Comparison of ENCODE assay signal across 13 cellular contexts in genomic region chr1:38194486-38194885, GRCh38.
"Had no signal": no experiment of that assay in that cellular context is flagged by ENCODE, and none has a peak within 500 bp of the region (broad histone marks: within the 10 kb centered on the region; RNA-seq: fewer than 3 reads in every experiment).

No MANE protein-coding gene starts in this region.

- H3K9me3 ChIP-seq: adrenal gland, gastrocnemius medialis, ovary had no signal

- H3K4me1 ChIP-seq: adrenal gland, gastrocnemius medialis, heart right ventricle had no signal

- ATAC-seq: activated T-helper 17 cell treated with anti-CD3 and anti-CD28 coated beads, Interleukin-2, amount 50 U/mL, for 72 hours; gastrocnemius medialis; heart right ventricle; stimulated activated naive CD8-positive, alpha-beta T cell treated with anti-CD3 and anti-CD28 coated beads, Interleukin-15, amount 100 ng/mL, for 72 hours had no signal

- H3K27me3 ChIP-seq: adrenal gland, neural progenitor cell, ovary had no signal

- H3K4me3 Mint-ChIP-seq: activated CD4-positive, alpha-beta T cell treated with anti-CD3 and anti-CD28 coated beads, Interleukin-2, amount 10 ng/mL, durations not matched to agents 7 days and 5 days; activated naive CD4-positive, alpha-beta T cell treated with anti-CD3 and anti-CD28 coated beads, Interleukin-2, amount 50 U/mL, for 24 hours; activated T-helper 17 cell treated with anti-CD3 and anti-CD28 coated beads, Interleukin-2, amount 50 U/mL, for 72 hours; neural progenitor cell; stimulated activated naive CD8-positive, alpha-beta T cell treated with anti-CD3 and anti-CD28 coated beads, Interleukin-15, amount 100 ng/mL, for 72 hours had no signal

- H3K4me2 ChIP-seq: neural progenitor cell had no signal

- DNase-seq: activated CD4-positive, alpha-beta T cell treated with anti-CD3 and anti-CD28 coated beads, Interleukin-2, amount 10 ng/mL, durations not matched to agents 7 days and 5 days; activated T-cell treated with anti-CD3 and anti-CD28 coated beads for 4 hours; adrenal gland; dorsolateral prefrontal cortex; erythroblast; gastrocnemius medialis; heart right ventricle; ovary; stimulated activated CD4-positive, alpha-beta T cell treated with anti-CD3 and anti-CD28 coated beads, Interleukin-1b, Interleukin-23, amount 100 ng/mL, for 48 hours; stimulated activated naive CD8-positive, alpha-beta T cell treated with anti-CD3 and anti-CD28 coated beads, Interleukin-15, amount 100 ng/mL, for 72 hours had no signal

- H3K9ac ChIP-seq: neural progenitor cell had no signal

- H3K27ac Mint-ChIP-seq: activated CD4-positive, alpha-beta T cell treated with anti-CD3 and anti-CD28 coated beads, Interleukin-2, amount 10 ng/mL, durations not matched to agents 7 days and 5 days; activated naive CD4-positive, alpha-beta T cell treated with anti-CD3 and anti-CD28 coated beads, Interleukin-2, amount 50 U/mL, for 24 hours; activated T-helper 17 cell treated with anti-CD3 and anti-CD28 coated beads, Interleukin-2, amount 50 U/mL, for 72 hours; stimulated activated naive CD8-positive, alpha-beta T cell treated with anti-CD3 and anti-CD28 coated beads, Interleukin-15, amount 100 ng/mL, for 72 hours had no signal

- H3K36me3 Mint-ChIP-seq: activated naive CD4-positive, alpha-beta T cell treated with anti-CD3 and anti-CD28 coated beads, Interleukin-2, amount 50 U/mL, for 24 hours; neural progenitor cell had no signal

- H3K27ac ChIP-seq: adrenal gland, dorsolateral prefrontal cortex, gastrocnemius medialis, heart right ventricle, neural progenitor cell, ovary had no signal

- H3K4me1 Mint-ChIP-seq: activated CD4-positive, alpha-beta T cell treated with anti-CD3 and anti-CD28 coated beads, Interleukin-2, amount 10 ng/mL, durations not matched to agents 7 days and 5 days; activated naive CD4-positive, alpha-beta T cell treated with anti-CD3 and anti-CD28 coated beads, Interleukin-2, amount 50 U/mL, for 24 hours; activated T-helper 17 cell treated with anti-CD3 and anti-CD28 coated beads, Interleukin-2, amount 50 U/mL, for 72 hours; stimulated activated naive CD8-positive, alpha-beta T cell treated with anti-CD3 and anti-CD28 coated beads, Interleukin-15, amount 100 ng/mL, for 72 hours had no signal

- H3K36me3 ChIP-seq: adrenal gland, gastrocnemius medialis, heart right ventricle, neural progenitor cell, ovary had no signal

- H3K4me3 ChIP-seq: adrenal gland, dorsolateral prefrontal cortex, gastrocnemius medialis, heart right ventricle, neural progenitor cell, ovary had no signal
